ENCODE assay signal across 1 cellular context in genomic region chr12:50222275-50222783, GRCh38.
A peak's percentile ranks its signal among the peaks of the same experiment; 100 is the strongest.
TF ChIP-seq lines count a peak whose summit lies in the region.

No MANE protein-coding gene starts in this region.

TF ChIP-seq in HEK293, 187 proteins besides CTCF, POLR2A, EP300 and RAD21 (continued from another document and continues in another):
- TF ChIP-seq ZBTB48 (tag by site-specific recombination; IDR thresholded peaks at IDR 0.05) (no peak), SP3 (tag by site-specific recombination; IDR thresholded peaks at IDR 0.05) (no peak), ZNF157 (tag by site-specific recombination; IDR thresholded peaks at IDR 0.05) (no peak), ZNF555 (tag by site-specific recombination; conservative IDR thresholded peaks at IDR 0.05) (no peak), ZNF596 (tag by site-specific recombination; IDR thresholded peaks at IDR 0.05) (no peak), HOXC10 (CRISPR knock-in tag; IDR thresholded peaks at IDR 0.05) (no peak), ZNF544 (tag by site-specific recombination; IDR thresholded peaks at IDR 0.05) (no peak), ZIC2 (tag by site-specific recombination; IDR thresholded peaks at IDR 0.05) (no peak), ZBTB20 (tag by site-specific recombination; IDR thresholded peaks at IDR 0.05) (no peak; the same call in none of the 2 replicates), ZFP3 (tag by site-specific recombination; IDR thresholded peaks at IDR 0.05; ENCODE audit: low read depth) (no peak), ZNF670 (tag by site-specific recombination; IDR thresholded peaks at IDR 0.05; ENCODE audit: low read depth) (no peak), ZNF571 (tag by site-specific recombination; IDR thresholded peaks at IDR 0.05) (no peak), ZNF18 (tag by site-specific recombination; IDR thresholded peaks at IDR 0.05) (no peak), ZNF701 (tag by site-specific recombination; IDR thresholded peaks at IDR 0.05) (no peak), ZNF768 (tag by site-specific recombination; IDR thresholded peaks at IDR 0.05) (0 out of 2 replicates have a peak, but pooled peaks have one; percentile 37), SP7 (tag by site-specific recombination; IDR thresholded peaks at IDR 0.05) (no peak; the same call in 1 of the 2 replicates), ZNF140 (tag by site-specific recombination; IDR thresholded peaks at IDR 0.05) (no peak), ZNF501 (tag by site-specific recombination; IDR thresholded peaks at IDR 0.05) (no peak), ZNF366 (tag by site-specific recombination; conservative IDR thresholded peaks at IDR 0.05) (peak; percentile 47; the same call in 1 of the 2 replicates), ZBTB8A (tag by site-specific recombination; IDR thresholded peaks at IDR 0.05) (no peak), SP2 (tag by site-specific recombination; IDR thresholded peaks at IDR 0.05) (no peak), ZNF174 (tag by site-specific recombination; IDR thresholded peaks at IDR 0.05) (no peak), INSM2 (tag by site-specific recombination; IDR thresholded peaks at IDR 0.05) (no peak), ZNF394 (tag by site-specific recombination; IDR thresholded peaks at IDR 0.05; ENCODE audit: borderline replicate concordance) (peak; percentile 59; the same call in 1 of the 2 replicates), MEIS1 (CRISPR knock-in tag; IDR thresholded peaks at IDR 0.05; ENCODE audit: borderline replicate concordance) (no peak), ZBTB7A (tag by site-specific recombination; IDR thresholded peaks at IDR 0.05; ENCODE audit: low read depth) (no peak), ZNF488 (tag by site-specific recombination; IDR thresholded peaks at IDR 0.05) (no peak), TCF7L2 (IDR thresholded peaks at IDR 0.05; ENCODE audit: borderline replicate concordance, low read depth, low read length) (no peak), EGR2 (tag by site-specific recombination; IDR thresholded peaks at IDR 0.05; ENCODE audit: low read depth) (no peak), ZNF24 (tag by site-specific recombination; IDR thresholded peaks at IDR 0.05) (no peak), ZNF23 (tag by site-specific recombination; IDR thresholded peaks at IDR 0.05; ENCODE audit: borderline replicate concordance) (no peak), ZNF521 (tag by site-specific recombination; IDR thresholded peaks at IDR 0.05) (no peak), ZEB2 (tag by site-specific recombination; IDR thresholded peaks at IDR 0.05) (no peak), ZNF621 (tag by site-specific recombination; IDR thresholded peaks at IDR 0.05) (no peak), ZNF549 (tag by site-specific recombination; IDR thresholded peaks at IDR 0.05) (no peak), ZNF175 (tag by site-specific recombination; IDR thresholded peaks at IDR 0.05) (no peak), ZNF19 (tag by site-specific recombination; IDR thresholded peaks at IDR 0.05; ENCODE audit: low read depth) (no peak), ELK4 (IDR thresholded peaks at IDR 0.05; ENCODE audit: borderline replicate concordance, low read depth, low read length) (peak; percentile 97), ZNF449 (tag by site-specific recombination; IDR thresholded peaks at IDR 0.05) (no peak; the same call in 1 of the 2 replicates), KLF7 (tag by site-specific recombination; IDR thresholded peaks at IDR 0.05; ENCODE audit: borderline replicate concordance) (no peak), ZNF600 (tag by site-specific recombination; IDR thresholded peaks at IDR 0.05) (peak; percentile 60; the same call in 1 of the 2 replicates), ZNF311 (tag by site-specific recombination; IDR thresholded peaks at IDR 0.05; ENCODE audit: borderline replicate concordance) (no peak), ZNF133 (tag by site-specific recombination; IDR thresholded peaks at IDR 0.05) (no peak), BCL11B (tag by site-specific recombination; IDR thresholded peaks at IDR 0.05; ENCODE audit: low read depth) (no peak), ZNF626 (tag by site-specific recombination; IDR thresholded peaks at IDR 0.05) (no peak), ZNF433 (tag by site-specific recombination; IDR thresholded peaks at IDR 0.05; ENCODE audit: low read depth) (no peak), ZNF266 (tag by site-specific recombination; IDR thresholded peaks at IDR 0.05; ENCODE audit: low read depth) (no peak), ZNF610 (tag by site-specific recombination; IDR thresholded peaks at IDR 0.05; ENCODE audit: borderline replicate concordance) (no peak), ZNF514 (tag by site-specific recombination; IDR thresholded peaks at IDR 0.05) (no peak), ZNF785 (tag by site-specific recombination; IDR thresholded peaks at IDR 0.05) (no peak), ZNF843 (tag by site-specific recombination; IDR thresholded peaks at IDR 0.05) (no peak), ZNF510 (tag by site-specific recombination; IDR thresholded peaks at IDR 0.05; ENCODE audit: insufficient replicate concordance) (no peak), ZNF548 (tag by site-specific recombination; IDR thresholded peaks at IDR 0.05) (no peak), ZNF660 (tag by site-specific recombination; IDR thresholded peaks at IDR 0.05) (peak; percentile 63; the same call in 1 of the 2 replicates), ZNF558 (tag by site-specific recombination; IDR thresholded peaks at IDR 0.05) (no peak), ZBTB17 (tag by site-specific recombination; IDR thresholded peaks at IDR 0.05) (peak; percentile 94), ZNF629 (tag by site-specific recombination; IDR thresholded peaks at IDR 0.05) (0 out of 2 replicates have a peak, but pooled peaks have one; percentile 9), ZNF391 (tag by site-specific recombination; IDR thresholded peaks at IDR 0.05; ENCODE audit: borderline replicate concordance, low read depth) (0 out of 2 replicates have a peak, but pooled peaks have one; percentile 60), ZNF777 (tag by site-specific recombination; IDR thresholded peaks at IDR 0.05; ENCODE audit: borderline replicate concordance) (no peak), ZSCAN23 (tag by site-specific recombination; IDR thresholded peaks at IDR 0.05) (no peak)
- TF ChIP-seq, protein P1, sequence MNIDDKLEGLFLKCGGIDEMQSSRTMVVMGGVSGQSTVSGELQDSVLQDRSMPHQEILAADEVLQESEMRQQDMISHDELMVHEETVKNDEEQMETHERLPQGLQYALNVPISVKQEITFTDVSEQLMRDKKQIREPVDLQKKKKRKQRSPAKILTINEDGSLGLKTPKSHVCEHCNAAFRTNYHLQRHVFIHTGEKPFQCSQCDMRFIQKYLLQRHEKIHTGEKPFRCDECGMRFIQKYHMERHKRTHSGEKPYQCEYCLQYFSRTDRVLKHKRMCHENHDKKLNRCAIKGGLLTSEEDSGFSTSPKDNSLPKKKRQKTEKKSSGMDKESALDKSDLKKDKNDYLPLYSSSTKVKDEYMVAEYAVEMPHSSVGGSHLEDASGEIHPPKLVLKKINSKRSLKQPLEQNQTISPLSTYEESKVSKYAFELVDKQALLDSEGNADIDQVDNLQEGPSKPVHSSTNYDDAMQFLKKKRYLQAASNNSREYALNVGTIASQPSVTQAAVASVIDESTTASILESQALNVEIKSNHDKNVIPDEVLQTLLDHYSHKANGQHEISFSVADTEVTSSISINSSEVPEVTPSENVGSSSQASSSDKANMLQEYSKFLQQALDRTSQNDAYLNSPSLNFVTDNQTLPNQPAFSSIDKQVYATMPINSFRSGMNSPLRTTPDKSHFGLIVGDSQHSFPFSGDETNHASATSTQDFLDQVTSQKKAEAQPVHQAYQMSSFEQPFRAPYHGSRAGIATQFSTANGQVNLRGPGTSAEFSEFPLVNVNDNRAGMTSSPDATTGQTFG (tag by site-specific recombination; IDR thresholded peaks at IDR 0.05; ENCODE audit: borderline replicate concordance): no peak
- TF ChIP-seq, protein P2, sequence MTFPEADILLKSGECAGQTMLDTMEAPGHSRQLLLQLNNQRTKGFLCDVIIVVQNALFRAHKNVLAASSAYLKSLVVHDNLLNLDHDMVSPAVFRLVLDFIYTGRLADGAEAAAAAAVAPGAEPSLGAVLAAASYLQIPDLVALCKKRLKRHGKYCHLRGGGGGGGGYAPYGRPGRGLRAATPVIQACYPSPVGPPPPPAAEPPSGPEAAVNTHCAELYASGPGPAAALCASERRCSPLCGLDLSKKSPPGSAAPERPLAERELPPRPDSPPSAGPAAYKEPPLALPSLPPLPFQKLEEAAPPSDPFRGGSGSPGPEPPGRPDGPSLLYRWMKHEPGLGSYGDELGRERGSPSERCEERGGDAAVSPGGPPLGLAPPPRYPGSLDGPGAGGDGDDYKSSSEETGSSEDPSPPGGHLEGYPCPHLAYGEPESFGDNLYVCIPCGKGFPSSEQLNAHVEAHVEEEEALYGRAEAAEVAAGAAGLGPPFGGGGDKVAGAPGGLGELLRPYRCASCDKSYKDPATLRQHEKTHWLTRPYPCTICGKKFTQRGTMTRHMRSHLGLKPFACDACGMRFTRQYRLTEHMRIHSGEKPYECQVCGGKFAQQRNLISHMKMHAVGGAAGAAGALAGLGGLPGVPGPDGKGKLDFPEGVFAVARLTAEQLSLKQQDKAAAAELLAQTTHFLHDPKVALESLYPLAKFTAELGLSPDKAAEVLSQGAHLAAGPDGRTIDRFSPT (tag by site-specific recombination; IDR thresholded peaks at IDR 0.05): no peak
- TF ChIP-seq, protein P3, sequence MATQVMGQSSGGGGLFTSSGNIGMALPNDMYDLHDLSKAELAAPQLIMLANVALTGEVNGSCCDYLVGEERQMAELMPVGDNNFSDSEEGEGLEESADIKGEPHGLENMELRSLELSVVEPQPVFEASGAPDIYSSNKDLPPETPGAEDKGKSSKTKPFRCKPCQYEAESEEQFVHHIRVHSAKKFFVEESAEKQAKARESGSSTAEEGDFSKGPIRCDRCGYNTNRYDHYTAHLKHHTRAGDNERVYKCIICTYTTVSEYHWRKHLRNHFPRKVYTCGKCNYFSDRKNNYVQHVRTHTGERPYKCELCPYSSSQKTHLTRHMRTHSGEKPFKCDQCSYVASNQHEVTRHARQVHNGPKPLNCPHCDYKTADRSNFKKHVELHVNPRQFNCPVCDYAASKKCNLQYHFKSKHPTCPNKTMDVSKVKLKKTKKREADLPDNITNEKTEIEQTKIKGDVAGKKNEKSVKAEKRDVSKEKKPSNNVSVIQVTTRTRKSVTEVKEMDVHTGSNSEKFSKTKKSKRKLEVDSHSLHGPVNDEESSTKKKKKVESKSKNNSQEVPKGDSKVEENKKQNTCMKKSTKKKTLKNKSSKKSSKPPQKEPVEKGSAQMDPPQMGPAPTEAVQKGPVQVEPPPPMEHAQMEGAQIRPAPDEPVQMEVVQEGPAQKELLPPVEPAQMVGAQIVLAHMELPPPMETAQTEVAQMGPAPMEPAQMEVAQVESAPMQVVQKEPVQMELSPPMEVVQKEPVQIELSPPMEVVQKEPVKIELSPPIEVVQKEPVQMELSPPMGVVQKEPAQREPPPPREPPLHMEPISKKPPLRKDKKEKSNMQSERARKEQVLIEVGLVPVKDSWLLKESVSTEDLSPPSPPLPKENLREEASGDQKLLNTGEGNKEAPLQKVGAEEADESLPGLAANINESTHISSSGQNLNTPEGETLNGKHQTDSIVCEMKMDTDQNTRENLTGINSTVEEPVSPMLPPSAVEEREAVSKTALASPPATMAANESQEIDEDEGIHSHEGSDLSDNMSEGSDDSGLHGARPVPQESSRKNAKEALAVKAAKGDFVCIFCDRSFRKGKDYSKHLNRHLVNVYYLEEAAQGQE (tag by site-specific recombination; IDR thresholded peaks at IDR 0.05): no peak
